ENCODE assay signal across 19 cellular contexts in the genomic region with DNA sequence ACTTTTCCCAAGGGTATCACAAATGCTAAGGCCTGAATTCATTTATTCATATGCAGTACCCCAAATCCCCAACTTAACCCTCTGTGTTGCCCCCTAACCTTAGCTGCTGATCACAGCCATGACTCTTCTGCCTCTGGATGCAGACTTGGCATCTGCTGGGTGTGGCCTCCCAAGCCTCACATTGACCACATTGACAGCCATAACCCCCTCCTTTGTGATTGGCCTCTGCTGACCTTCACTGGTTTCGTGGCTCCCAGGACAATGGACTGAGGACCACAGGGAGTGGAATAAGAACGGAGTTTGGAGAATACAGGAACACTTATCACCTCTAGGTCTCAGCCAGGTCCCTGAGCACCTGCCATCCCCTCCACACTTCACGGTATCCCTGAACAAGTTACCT.
DNase-seq lines count a peak whose midpoint lies in the region; ATAC-seq and TF ChIP-seq lines count a peak whose summit lies in the region.
"Had no signal": no experiment of that assay in that cellular context is flagged by ENCODE, and none has a peak within 500 bp of the region (broad histone marks: within the 10 kb centered on the region; RNA-seq: fewer than 3 reads in every experiment).

No MANE protein-coding gene starts in this region.

- H3K27me3 Mint-ChIP-seq in activated naive CD8-positive, alpha-beta T cell treated with anti-CD3 and anti-CD28 coated beads, Interleukin-2, amount 50 U/mL, for 24 hours: no peaks in the 10 kb centered on the region
- peaks cover 3% of the 10 kb centered on the region for H3K27me3 Mint-ChIP-seq in activated naive CD8-positive, alpha-beta T cell treated with anti-CD3 and anti-CD28 coated beads for 36 hours
- H3K27me3 Mint-ChIP-seq in CD8-positive, alpha-beta memory T cell: no peaks in the 10 kb centered on the region
- no peaks in the 10 kb centered on the region for H3K27me3 Mint-ChIP-seq in GM23338 (ENCODE audit: insufficient read depth, low read depth, poor library complexity)
- H3K27me3 Mint-ChIP-seq: CD4-positive, alpha-beta T cell had no signal

- ATAC-seq in activated naive CD8-positive, alpha-beta T cell treated with anti-CD3 and anti-CD28 coated beads, Interleukin-2, amount 50 U/mL, for 24 hours: no peak
- no peak for ATAC-seq in GM23338
- ATAC-seq: HCT116 had no signal

- no peak for TF ChIP-seq CTCF in GM23338 (conservative IDR thresholded peaks at IDR 0.05; ENCODE audit: low read depth in 2 of 2)

- H3K4me1 ChIP-seq in CD8-positive, alpha-beta memory T cell (ENCODE audit: insufficient read depth, low read length): peaks cover 7% of the 10 kb centered on the region
- H3K4me1 ChIP-seq in neuronal stem cell (ENCODE audit: control insufficient read depth in 2 of 2, insufficient read depth in 1 of 2, low read depth in 1 of 2, low read length in 2 of 2): no peaks in the 10 kb centered on the region
- H3K4me1 ChIP-seq in GM23338 (ENCODE audit: insufficient read depth): no peaks in the 10 kb centered on the region

- H3K14ac ChIP-seq in neuronal stem cell (ENCODE audit: low read length): no peak overlapping the region

- CTCF ChIA-PET in CD8-positive, alpha-beta memory T cell (lab: Charles Lee): no interaction called here

- no peak overlapping the region for H3K4ac ChIP-seq in neuronal stem cell (ENCODE audit: low read length)

- H2BK5ac ChIP-seq in neuronal stem cell (ENCODE audit: low read length): no peak overlapping the region

- H2AK5ac ChIP-seq in neuronal stem cell (ENCODE audit: low read depth, low read length): no peak overlapping the region

- peaks cover 3% of the 10 kb centered on the region for H3K36me3 Mint-ChIP-seq in activated naive CD8-positive, alpha-beta T cell treated with anti-CD3 and anti-CD28 coated beads, Interleukin-2, amount 50 U/mL, for 24 hours (ENCODE audit: low read depth)
- peaks cover 12% of the 10 kb centered on the region for H3K36me3 Mint-ChIP-seq in activated naive CD8-positive, alpha-beta T cell treated with anti-CD3 and anti-CD28 coated beads for 36 hours
- no peaks in the 10 kb centered on the region for H3K36me3 Mint-ChIP-seq in CD8-positive, alpha-beta memory T cell
- no peaks in the 10 kb centered on the region for H3K36me3 Mint-ChIP-seq in GM23338 (ENCODE audit: low read depth)

- no peak overlapping the region for H2AFZ ChIP-seq in neuronal stem cell (ENCODE audit: low read length)
- H2AFZ ChIP-seq in GM23338: no peak overlapping the region

- H3K79me2 ChIP-seq in GM23338 (replicated peaks; ENCODE audit: insufficient read depth): no peaks in the 10 kb centered on the region

- peak overlapping the region; percentile 8 for H3K18ac ChIP-seq in neuronal stem cell (ENCODE audit: low read length)

- no peak overlapping the region for H3K4me3 Mint-ChIP-seq in activated naive CD8-positive, alpha-beta T cell treated with anti-CD3 and anti-CD28 coated beads, Interleukin-2, amount 50 U/mL, for 24 hours
- H3K4me3 Mint-ChIP-seq in activated naive CD8-positive, alpha-beta T cell treated with anti-CD3 and anti-CD28 coated beads for 36 hours: no peak overlapping the region
- H3K4me3 Mint-ChIP-seq in CD8-positive, alpha-beta memory T cell: no peak overlapping the region
- no peak overlapping the region for H3K4me3 Mint-ChIP-seq in GM23338
- H3K4me3 Mint-ChIP-seq: B cell; CD4-positive, alpha-beta T cell; HFFc6 had no signal

- no peaks in the 10 kb centered on the region for H3K27me3 ChIP-seq in CD8-positive, alpha-beta memory T cell (ENCODE audit: insufficient read depth, low read length, poor library complexity, severe bottlenecking)
- no peaks in the 10 kb centered on the region for H3K27me3 ChIP-seq in neuronal stem cell (ENCODE audit: control insufficient read depth in 3 of 3, insufficient read depth in 3 of 3, low read depth in 1 of 3, low read length in 3 of 3)
- H3K27me3 ChIP-seq in GM23338 (ENCODE audit: insufficient read depth): no peaks in the 10 kb centered on the region

- H3F3A ChIP-seq in GM23338 (replicated peaks; ENCODE audit: low read depth): no peaks in the 10 kb centered on the region

- H3K79me1 ChIP-seq in neuronal stem cell (ENCODE audit: low read depth, low read length): no peaks in the 10 kb centered on the region

- no peak overlapping the region for H2BK15ac ChIP-seq in neuronal stem cell (ENCODE audit: low read length)

- H3K27ac Mint-ChIP-seq in activated naive CD8-positive, alpha-beta T cell treated with anti-CD3 and anti-CD28 coated beads, Interleukin-2, amount 50 U/mL, for 24 hours: peak overlapping the region; percentile 37
- H3K27ac Mint-ChIP-seq in activated naive CD8-positive, alpha-beta T cell treated with anti-CD3 and anti-CD28 coated beads for 36 hours: no peak overlapping the region
- peak overlapping the region in 6 of 8 donors; percentile 5 to 88 (median 46) for H3K27ac Mint-ChIP-seq in CD8-positive, alpha-beta memory T cell
- no peak overlapping the region for H3K27ac Mint-ChIP-seq in GM23338
- H3K27ac Mint-ChIP-seq: B cell; CD4-positive, alpha-beta T cell; HFFc6 had no signal

- H3K9ac ChIP-seq in neuronal stem cell (ENCODE audit: low read depth, low read length, poor library complexity): no peak overlapping the region

- POLR2A ChIA-PET in CD8-positive, alpha-beta memory T cell (lab: Charles Lee): no interaction called here

- no peak overlapping the region for H2BK120ac ChIP-seq in neuronal stem cell (ENCODE audit: low read depth, low read length)

- H3K9me3 Mint-ChIP-seq in activated naive CD8-positive, alpha-beta T cell treated with anti-CD3 and anti-CD28 coated beads, Interleukin-2, amount 50 U/mL, for 24 hours: peaks cover 3% of the 10 kb centered on the region
- H3K9me3 Mint-ChIP-seq in activated naive CD8-positive, alpha-beta T cell treated with anti-CD3 and anti-CD28 coated beads for 36 hours: peaks cover 7% of the 10 kb centered on the region
- H3K9me3 Mint-ChIP-seq in CD8-positive, alpha-beta memory T cell: no peaks in the 10 kb centered on the region
- H3K9me3 Mint-ChIP-seq in GM23338: no peaks in the 10 kb centered on the region
- H3K9me3 Mint-ChIP-seq: CD4-positive, alpha-beta T cell; HFFc6 had no signal

- peaks cover 45% of the 10 kb centered on the region for H3K4me1 Mint-ChIP-seq in activated naive CD8-positive, alpha-beta T cell treated with anti-CD3 and anti-CD28 coated beads, Interleukin-2, amount 50 U/mL, for 24 hours
- H3K4me1 Mint-ChIP-seq in activated naive CD8-positive, alpha-beta T cell treated with anti-CD3 and anti-CD28 coated beads for 36 hours: peaks cover 33% of the 10 kb centered on the region
- peaks cover 25 to 34% (median 29%) of the 10 kb centered on the region in 3 donors for H3K4me1 Mint-ChIP-seq in CD8-positive, alpha-beta memory T cell
- H3K4me1 Mint-ChIP-seq in GM23338: peaks cover 2% of the 10 kb centered on the region; the same call in 1 of the 3 replicates

- H3K4me3 ChIP-seq in CD8-positive, alpha-beta memory T cell (ENCODE audit: low read length): no peak overlapping the region
- H3K4me3 ChIP-seq in neuronal stem cell (ENCODE audit: low read length in 2 of 2) (peak overlapping the region in 1 of 2 donors; percentile 4), GM23338 (no peak overlapping the region)

- H2BK12ac ChIP-seq in neuronal stem cell (ENCODE audit: low read length): no peak overlapping the region

- H3K9me3 ChIP-seq in CD8-positive, alpha-beta memory T cell (ENCODE audit: low read length): no peaks in the 10 kb centered on the region
- H3K9me3 ChIP-seq in neuronal stem cell (replicated peaks in 1 of 2; ENCODE audit: control insufficient read depth in 2 of 2, insufficient read depth in 1 of 2, low read depth in 1 of 2, low read length in 2 of 2): no peaks in the 10 kb centered on the region

- H3K9me2 ChIP-seq in GM23338 (ENCODE audit: insufficient read depth): peaks cover 2% of the 10 kb centered on the region; the same call in 1 of the 2 replicates

- DNase-seq in activated naive CD8-positive, alpha-beta T cell treated with anti-CD3 and anti-CD28 coated beads, Interleukin-2, amount 50 U/mL, for 24 hours: no peak
- no peak for DNase-seq in activated naive CD8-positive, alpha-beta T cell treated with anti-CD3 and anti-CD28 coated beads for 36 hours
- DNase-seq in CD8-positive, alpha-beta memory T cell: no peak
- DNase-seq in epithelial cell of prostate (ENCODE audit: low read depth, low spot score): no peak
- no peak for DNase-seq in neuronal stem cell (ENCODE audit: low spot score)
- DNase-seq in CD1c-positive myeloid dendritic cell (ENCODE audit: extremely low spot score): no peak
- DNase-seq in Ammon's horn (ENCODE audit: low spot score): no peak
- no peak for DNase-seq in GM23338 (ENCODE audit: low spot score)
- DNase-seq: 8988T; C1 segment of cervical spinal cord; CD4-positive, alpha-beta T cell; DMS153; DMS79; GDM1; GOT3; H7; HFFc6 had no signal

- H3K23ac ChIP-seq in neuronal stem cell (ENCODE audit: low read depth, low read length, poor library complexity): peak overlapping the region; percentile 18

- H3K4me2 ChIP-seq in neuronal stem cell (ENCODE audit: insufficient read depth, low read length, poor library complexity, severe bottlenecking) (no peak overlapping the region), GM23338 (no peak overlapping the region)

- no peaks in the 10 kb centered on the region for H4K20me1 ChIP-seq in GM23338 (replicated peaks; ENCODE audit: insufficient read depth)

- no peaks in the 10 kb centered on the region for H3K36me3 ChIP-seq in CD8-positive, alpha-beta memory T cell (ENCODE audit: insufficient read depth, low read length)
- H3K36me3 ChIP-seq in neuronal stem cell (replicated peaks in 1 of 2; ENCODE audit: control insufficient read depth in 2 of 2, insufficient read depth in 2 of 2, low read length in 2 of 2): no peaks in the 10 kb centered on the region
- H3K36me3 ChIP-seq in GM23338 (ENCODE audit: insufficient read depth): no peaks in the 10 kb centered on the region

- WGBS in neuronal stem cell (ENCODE audit: extremely low coverage in 2 of 2, insufficient read length in 2 of 2, insufficient replicate concordance in 1 of 2), 2 donors: no CpG with 5 or more reads among the region's 3 CpGs

- no peak overlapping the region for H3K27ac ChIP-seq in CD8-positive, alpha-beta memory T cell (ENCODE audit: low read depth, low read length)
- H3K27ac ChIP-seq in epithelial cell of prostate (peak overlapping the region; percentile 75), neuronal stem cell (replicated peaks; ENCODE audit: low read length) (no peak overlapping the region), GM23338 (ENCODE audit: low read depth) (no peak overlapping the region)

- no peak overlapping the region for H4K8ac ChIP-seq in neuronal stem cell (ENCODE audit: low read depth, low read length)

- no peak overlapping the region for H4K91ac ChIP-seq in neuronal stem cell (ENCODE audit: low read depth, low read length, poor library complexity)

Comparison
In these comparisons a context has a peak if more than half of its experiments do, and no peak if none do; other contexts are left out.
1. H3K27ac Mint-ChIP-seq: peak in activated naive CD8-positive, alpha-beta T cell treated with anti-CD3 and anti-CD28 coated beads, Interleukin-2, amount 50 U/mL, for 24 hours (single experiment) and CD8-positive, alpha-beta memory T cell (6 of 8); none in activated naive CD8-positive, alpha-beta T cell treated with anti-CD3 and anti-CD28 coated beads for 36 hours (single experiment) and GM23338 (single experiment).